Comparison of ENCODE assay signal across 23 cellular contexts in the genomic region with DNA sequence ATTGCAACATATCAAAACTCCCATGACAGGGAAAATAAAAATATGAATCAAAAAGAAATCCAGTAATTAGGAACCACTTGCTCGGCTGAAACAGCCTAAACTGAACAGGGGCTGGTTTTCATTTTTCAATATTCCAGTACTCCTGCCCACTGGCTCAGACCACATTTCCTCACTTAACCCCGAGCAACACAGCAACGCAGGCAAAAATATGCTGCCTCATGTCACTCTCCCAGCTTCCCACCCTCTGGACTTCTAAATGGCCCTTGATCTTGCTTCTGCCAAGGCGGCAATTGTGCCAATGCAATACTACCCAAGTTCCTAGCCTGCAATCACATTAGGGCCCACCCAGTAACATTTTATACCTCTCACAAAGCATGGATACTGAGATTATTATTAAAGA. TPM values are rescaled to one million over a fixed set of nuclear protein-coding genes. Genes with fewer than 3 reads are reported as not detected.
A peak's percentile ranks its signal among the peaks of the same experiment; 100 is the strongest.
DNase-seq lines count a peak whose midpoint lies in the region; ATAC-seq and TF ChIP-seq lines count a peak whose summit lies in the region.
"Had no signal": no experiment of that assay in that cellular context is flagged by ENCODE, and none has a peak within 500 bp of the region (broad histone marks: within the 10 kb centered on the region; RNA-seq: fewer than 3 reads in every experiment).

No MANE protein-coding gene starts in this region.

- no peaks in the 10 kb centered on the region for H3F3A ChIP-seq in GM23338 (replicated peaks; ENCODE audit: low read depth)

- H3K9me3 ChIP-seq in ascending aorta: no peaks in the 10 kb centered on the region
- no peaks in the 10 kb centered on the region for H3K9me3 ChIP-seq in right cardiac atrium (ENCODE audit: control insufficient read depth, low read length)
- no peaks in the 10 kb centered on the region for H3K9me3 ChIP-seq in skeletal muscle tissue (ENCODE audit: control insufficient read depth in 3 of 3, low read length in 3 of 3)
- no peaks in the 10 kb centered on the region for H3K9me3 ChIP-seq in osteoblast (ENCODE audit: low read depth, low read length)
- H3K9me3 ChIP-seq: Caco-2, HAP-1 had no signal

- H3K4me3 ChIP-seq in GM23338 (no peak overlapping the region), ascending aorta (peak overlapping the region in 1 of 2 donors; percentile 4), right cardiac atrium (ENCODE audit: low read length) (no peak overlapping the region), skeletal muscle tissue (ENCODE audit: low read length in 3 of 3) (no peak overlapping the region), osteoblast (ENCODE audit: insufficient read depth, low read length) (no peak overlapping the region)
- H3K4me3 ChIP-seq: GM23248, HAP-1, PC-9 had no signal

- H3K79me2 ChIP-seq in GM23338 (replicated peaks; ENCODE audit: insufficient read depth): peaks cover 62% of the 10 kb centered on the region
- H3K79me2 ChIP-seq in osteoblast (ENCODE audit: insufficient read depth, low read length): peaks cover 3% of the 10 kb centered on the region

- no peak overlapping the region for H3K4me2 ChIP-seq in GM23338
- no peak overlapping the region for H3K4me2 ChIP-seq in osteoblast (ENCODE audit: insufficient read depth, low read length)
- H3K4me2 ChIP-seq: PC-9 had no signal

- no peaks in the 10 kb centered on the region for H3K27me3 Mint-ChIP-seq in GM23338 (ENCODE audit: insufficient read depth, low read depth, poor library complexity)
- H3K27me3 Mint-ChIP-seq: B cell, IgD-negative memory B cell had no signal

- H3K4me1 Mint-ChIP-seq in GM23338: peaks cover 4% of the 10 kb centered on the region; the same call in 2 of the 3 replicates
- H3K4me1 Mint-ChIP-seq: B cell had no signal

- TF ChIP-seq CTCF in GM23338 (conservative IDR thresholded peaks at IDR 0.05; ENCODE audit: low read depth in 2 of 2) (no peak), ascending aorta (IDR thresholded peaks at IDR 0.05) (no peak), osteoblast (IDR thresholded peaks at IDR 0.05; ENCODE audit: extremely low read depth, low read depth, low read length) (no peak)

- DNase-seq in GM23338 (ENCODE audit: low spot score) (no peak), ascending aorta (ENCODE audit: low spot score in 2 of 2) (no peak), right cardiac atrium (no peak), cerebellar cortex (ENCODE audit: low spot score) (no peak), osteoblast (ENCODE audit: insufficient read length, low spot score, missing footprints) (no peak), globus pallidus (ENCODE audit: low spot score) (no peak)
- DNase-seq: Caco-2; CD8-positive, alpha-beta T cell; NCI-H1048; NCI-H1417; NCI-H1694; NCI-H2029 treated with DMSO at 0.1 percent for 48 hours; NCI-H446 treated with DMSO at 0.1 percent for 48 hours; NCI-H526; PC-9; SHP77 had no signal

- H3K36me3 ChIP-seq in GM23338 (ENCODE audit: insufficient read depth) (peaks cover 5% of the 10 kb centered on the region; the same call in 1 of the 2 replicates), ascending aorta (no peaks in the 10 kb centered on the region), skeletal muscle tissue (ENCODE audit: control insufficient read depth in 3 of 3, insufficient read depth in 3 of 3, low read length in 3 of 3) (peaks cover 3 to 13% (median 6%) of the 10 kb centered on the region in 3 donors), osteoblast (ENCODE audit: insufficient read depth, low read length) (peaks cover 5% of the 10 kb centered on the region)

- H3K4me3 Mint-ChIP-seq in GM23338: no peak overlapping the region
- H3K4me3 Mint-ChIP-seq: B cell; CD8-positive, alpha-beta T cell; IgD-negative memory B cell had no signal

- ATAC-seq in GM23338 (no peak), right cardiac atrium (peak; percentile 20 to 63)
- ATAC-seq: CD8-positive, alpha-beta T cell had no signal

- H3K36me3 Mint-ChIP-seq in GM23338 (ENCODE audit: low read depth): peaks cover 37% of the 10 kb centered on the region

- intact Hi-C loops in ascending aorta (cut with DNase I): loop anchor here (1.0 kb wide), 1 partner anchor 31 kb away; the partner anchor contains the start of gene USP46
- intact Hi-C loops in right cardiac atrium (cut with DNase I): no loop called here

- H3K9me3 Mint-ChIP-seq in GM23338: no peaks in the 10 kb centered on the region
- H3K9me3 Mint-ChIP-seq: CD8-positive, alpha-beta T cell; IgD-negative memory B cell had no signal

- H4K20me1 ChIP-seq in GM23338 (replicated peaks; ENCODE audit: insufficient read depth) (peaks cover 29% of the 10 kb centered on the region), osteoblast (ENCODE audit: insufficient read depth, low read length) (peaks cover under 1% of the 10 kb centered on the region)

- H3K27me3 ChIP-seq in GM23338 (ENCODE audit: insufficient read depth) (no peaks in the 10 kb centered on the region), ascending aorta (no peaks in the 10 kb centered on the region), right cardiac atrium (ENCODE audit: control insufficient read depth, insufficient read depth) (no peaks in the 10 kb centered on the region), skeletal muscle tissue (ENCODE audit: control insufficient read depth in 3 of 3, insufficient read depth in 3 of 3, low read length in 3 of 3) (no peaks in the 10 kb centered on the region), osteoblast (ENCODE audit: insufficient read depth, low read length) (no peaks in the 10 kb centered on the region)

- H3K27ac Mint-ChIP-seq in GM23338: peak overlapping the region; percentile 28; the same call in 1 of the 2 replicates
- H3K27ac Mint-ChIP-seq: B cell; CD8-positive, alpha-beta T cell; IgD-negative memory B cell had no signal

- no peaks in the 10 kb centered on the region for H3K4me1 ChIP-seq in GM23338 (ENCODE audit: insufficient read depth)
- peaks cover 0 to 4% of the 10 kb centered on the region in 2 donors for H3K4me1 ChIP-seq in ascending aorta
- peaks cover 4% of the 10 kb centered on the region for H3K4me1 ChIP-seq in right cardiac atrium (ENCODE audit: control insufficient read depth, insufficient read depth, low read length)
- H3K4me1 ChIP-seq in skeletal muscle tissue (ENCODE audit: control insufficient read depth in 3 of 3, insufficient read depth in 3 of 3, low read length in 3 of 3): peaks cover 13 to 16% (median 14%) of the 10 kb centered on the region in 3 donors
- H3K4me1 ChIP-seq in osteoblast (ENCODE audit: insufficient read depth, low read length): no peaks in the 10 kb centered on the region
- H3K4me1 ChIP-seq: Caco-2, HAP-1 had no signal

- 64% methylated on average over 4 of the region's 4 CpGs for WGBS in right cardiac atrium

- H2AFZ ChIP-seq in GM23338 (no peak overlapping the region), osteoblast (ENCODE audit: low read length) (no peak overlapping the region)
- H2AFZ ChIP-seq: GM23248, PC-9 had no signal

- no peaks in the 10 kb centered on the region for H3K9me2 ChIP-seq in GM23338 (ENCODE audit: insufficient read depth)

- H3K9ac ChIP-seq in skeletal muscle tissue (ENCODE audit: low read depth in 1 of 3, low read length in 3 of 3): peak overlapping the region in 1 of 3 donors; percentile 15
- H3K9ac ChIP-seq: GM23248 had no signal

- H3K27ac ChIP-seq in GM23338 (ENCODE audit: low read depth) (no peak overlapping the region), ascending aorta (peak overlapping the region; percentile 42 to 72), right cardiac atrium (ENCODE audit: low read length) (no peak overlapping the region), skeletal muscle tissue (ENCODE audit: low read depth, low read length) (peak overlapping the region; percentile 26), osteoblast (ENCODE audit: low read depth, low read length) (no peak overlapping the region)
- H3K27ac ChIP-seq: C4-2B, GM23248, HL-60, PC-9 had no signal

TF ChIP-seq in GM23338, 12 proteins besides CTCF, POLR2A, EP300 and RAD21:
- TF ChIP-seq CREB1 (CRISPR knock-in tag; IDR thresholded peaks at IDR 0.05; ENCODE audit: low read depth) (no peak), STAT1 (IDR thresholded peaks at IDR 0.05; ENCODE audit: unreplicated experiment) (no peak), JUNB (IDR thresholded peaks at IDR 0.05; ENCODE audit: unreplicated experiment) (no peak)
- TF ChIP-seq, protein P1, sequence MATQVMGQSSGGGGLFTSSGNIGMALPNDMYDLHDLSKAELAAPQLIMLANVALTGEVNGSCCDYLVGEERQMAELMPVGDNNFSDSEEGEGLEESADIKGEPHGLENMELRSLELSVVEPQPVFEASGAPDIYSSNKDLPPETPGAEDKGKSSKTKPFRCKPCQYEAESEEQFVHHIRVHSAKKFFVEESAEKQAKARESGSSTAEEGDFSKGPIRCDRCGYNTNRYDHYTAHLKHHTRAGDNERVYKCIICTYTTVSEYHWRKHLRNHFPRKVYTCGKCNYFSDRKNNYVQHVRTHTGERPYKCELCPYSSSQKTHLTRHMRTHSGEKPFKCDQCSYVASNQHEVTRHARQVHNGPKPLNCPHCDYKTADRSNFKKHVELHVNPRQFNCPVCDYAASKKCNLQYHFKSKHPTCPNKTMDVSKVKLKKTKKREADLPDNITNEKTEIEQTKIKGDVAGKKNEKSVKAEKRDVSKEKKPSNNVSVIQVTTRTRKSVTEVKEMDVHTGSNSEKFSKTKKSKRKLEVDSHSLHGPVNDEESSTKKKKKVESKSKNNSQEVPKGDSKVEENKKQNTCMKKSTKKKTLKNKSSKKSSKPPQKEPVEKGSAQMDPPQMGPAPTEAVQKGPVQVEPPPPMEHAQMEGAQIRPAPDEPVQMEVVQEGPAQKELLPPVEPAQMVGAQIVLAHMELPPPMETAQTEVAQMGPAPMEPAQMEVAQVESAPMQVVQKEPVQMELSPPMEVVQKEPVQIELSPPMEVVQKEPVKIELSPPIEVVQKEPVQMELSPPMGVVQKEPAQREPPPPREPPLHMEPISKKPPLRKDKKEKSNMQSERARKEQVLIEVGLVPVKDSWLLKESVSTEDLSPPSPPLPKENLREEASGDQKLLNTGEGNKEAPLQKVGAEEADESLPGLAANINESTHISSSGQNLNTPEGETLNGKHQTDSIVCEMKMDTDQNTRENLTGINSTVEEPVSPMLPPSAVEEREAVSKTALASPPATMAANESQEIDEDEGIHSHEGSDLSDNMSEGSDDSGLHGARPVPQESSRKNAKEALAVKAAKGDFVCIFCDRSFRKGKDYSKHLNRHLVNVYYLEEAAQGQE (IDR thresholded peaks at IDR 0.05; ENCODE audit: unreplicated experiment): no peak

RNA-seq across cellular contexts. Expression of gene USP46, which starts 30.6 kb away (rescaled TPM):
- 40.5 and 41.1 TPM in 2 replicates for total RNA-seq in GM23338 (2014; rRNA removed; shearing (Covaris generic))
- polyA plus RNA-seq in GM23338 (2016; fragmentation: Nextera tagmentation; extraction: Ambion mirVana) (58.4 and 59.4 TPM in 2 replicates), right cardiac atrium (12.6 TPM)
- total RNA-seq in ascending aorta (7.5 TPM), right cardiac atrium (10 to 100 TPM; 51.1 to 63.7 (median 59.5) TPM), skeletal muscle tissue (16.7 TPM), osteoblast (12.4 and 12.7 TPM in 2 replicates)

Comparison
In these comparisons a context has a peak if more than half of its experiments do, and no peak if none do; other contexts are left out.
1. H3K27ac ChIP-seq: peak in ascending aorta (2 of 2) and skeletal muscle tissue (single experiment); none in GM23338 (single experiment), right cardiac atrium (single experiment) and osteoblast (single experiment).